Comparison of ENCODE assay signal across 8 cellular contexts in the genomic region with DNA sequence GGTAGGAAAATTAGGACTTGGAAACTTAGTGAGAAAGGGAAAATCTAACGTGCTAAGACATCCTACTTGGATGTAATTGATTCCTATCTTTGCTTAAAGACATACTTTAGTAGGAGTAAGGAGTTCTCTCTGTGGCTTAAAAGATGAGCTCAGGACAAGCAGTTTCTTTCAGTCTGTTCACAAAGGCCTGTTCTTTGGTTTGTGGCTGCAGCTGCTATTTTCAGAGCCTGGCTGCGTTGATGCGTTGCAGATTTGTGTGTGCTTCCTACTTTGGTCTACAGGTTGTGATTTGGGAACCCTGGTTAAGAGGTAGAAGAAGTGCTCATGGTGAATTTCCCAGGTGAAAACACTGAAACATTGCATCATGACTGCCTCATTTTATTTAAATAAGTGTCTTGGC. TPM values are rescaled to one million over a fixed set of nuclear protein-coding genes. Genes with fewer than 3 reads are reported as not detected.
DNase-seq lines count a peak whose midpoint lies in the region; ATAC-seq and TF ChIP-seq lines count a peak whose summit lies in the region.
"Not testable (repeated sequence)": the region's sequence is repeated elsewhere in the genome, so short reads cannot be mapped to it uniquely, and the experiment has no call there.

No MANE protein-coding gene starts in this region.

- not testable (repeated sequence) for H3K36me3 Mint-ChIP-seq in T-cell, natural killer cell

- peak overlapping the region in 9 of 11 experiments; percentile 24 to 76 (median 60); a peak in 17 of 22 replicates for H3K4me2 ChIP-seq in BLaER1 treated with 17β-estradiol and CSF1 and Interleukin-3, amounts not matched to agents 10 nM and 100 nM

- not testable (repeated sequence) for H3K4me3 ChIP-seq in BLaER1 treated with 17β-estradiol and CSF1 and Interleukin-3, amounts not matched to agents 10 nM and 100 nM

- POLR2A ChIA-PET in T-cell (lab: Charles Lee) = not testable (repeated sequence)

- H3K9me3 Mint-ChIP-seq in T-cell, natural killer cell: not testable (repeated sequence)

- H3K27ac Mint-ChIP-seq in T-cell (peak overlapping the region; percentile 63 to 64), natural killer cell (peak overlapping the region in 1 of 2 donors; percentile 40)

- H3K27me3 Mint-ChIP-seq in T-cell; natural killer cell (ENCODE audit: low read depth in 2 of 2): not testable (repeated sequence)

- peak overlapping the region in 3 of 11 experiments; percentile 3 to 25 (median 6); a peak in 3 of 22 replicates for H3K9ac ChIP-seq in BLaER1 treated with 17β-estradiol and CSF1 and Interleukin-3, amounts not matched to agents 10 nM and 100 nM

- peaks cover 11 to 17% (median 13%) of the 10 kb centered on the region in 3 donors for H3K4me1 Mint-ChIP-seq in T-cell
- H3K4me1 Mint-ChIP-seq in natural killer cell = peaks cover 14 to 18% of the 10 kb centered on the region in 2 donors

- not testable (repeated sequence) for TF ChIP-seq CTCF in natural killer cell (IDR thresholded peaks at IDR 0.05)

- DNase-seq in T-cell, natural killer cell: not testable (repeated sequence)

- not testable (repeated sequence) for H4K20me1 ChIP-seq in BLaER1 treated with 17β-estradiol and CSF1 and Interleukin-3, amounts not matched to agents 10 nM and 100 nM

- H3K27me3 ChIP-seq in BLaER1 treated with 17β-estradiol and CSF1 and Interleukin-3, amounts not matched to agents 10 nM and 100 nM = not testable (repeated sequence)

- intact Hi-C loops in natural killer cell (cut with micrococcal nuclease) = not testable (repeated sequence)

- H3K9me3 ChIP-seq in BLaER1 treated with 17β-estradiol and CSF1 and Interleukin-3, amounts not matched to agents 10 nM and 100 nM (replicated peaks in 1 of 11) = not testable (repeated sequence)

- H3K27ac ChIP-seq in BLaER1 treated with 17β-estradiol and CSF1 and Interleukin-3, amounts not matched to agents 10 nM and 100 nM = peak overlapping the region in 1 of 11 experiments; percentile 1; a peak in 2 of 22 replicates

- H3K4me3 Mint-ChIP-seq in T-cell = not testable (repeated sequence)
- peak overlapping the region; percentile 9 for H3K4me3 Mint-ChIP-seq in natural killer cell

- H3K36me3 ChIP-seq in BLaER1 treated with 17β-estradiol and CSF1 and Interleukin-3, amounts not matched to agents 10 nM and 100 nM = peaks cover 0 to 16% (median 5%) of the 10 kb centered on the region in 11 experiments; a peak in 7 of 22 replicates

- CTCF ChIA-PET in T-cell (lab: Charles Lee) = not testable (repeated sequence)

- ATAC-seq in GM18508 (IDR thresholded peaks at IDR 0.05; ENCODE audit: insufficient read depth, unreplicated experiment) (peak; percentile 31), GM19395 (IDR thresholded peaks at IDR 0.05; ENCODE audit: unreplicated experiment) (peak; percentile 69), GM21717 (IDR thresholded peaks at IDR 0.05; ENCODE audit: unreplicated experiment) (peak; percentile 38), HG02943 (IDR thresholded peaks at IDR 0.05; ENCODE audit: low read depth, unreplicated experiment) (peak; percentile 50), HG03442 (IDR thresholded peaks at IDR 0.05; ENCODE audit: unreplicated experiment) (peak; percentile 62), natural killer cell (peak in 1 of 3 donors; percentile 47)
- not testable (repeated sequence) for ATAC-seq in T-cell (replicated peaks in 1 of 4)

- H3K4me1 ChIP-seq in BLaER1 treated with 17β-estradiol and CSF1 and Interleukin-3, amounts not matched to agents 10 nM and 100 nM = peaks cover 12 to 31% (median 26%) of the 10 kb centered on the region in 10 experiments

RNA-seq across cellular contexts. Expression of a gene that starts 24.5 kb away (rescaled TPM):
- total RNA-seq in T-cell (10 to 100 TPM; 46.8 to 82.2 (median 54.7) TPM), natural killer cell (10 to 100 TPM; 63.8 to 77.2 (median 68.2) TPM)

RNA-seq across cellular contexts. Expression of a gene that starts 30.4 kb away (rescaled TPM):
- 10 to 100 TPM in 4 of 5 donors, 1 to 10 TPM in 1; 9.1 to 17.3 (median 15.3) TPM for total RNA-seq in T-cell
- 10 to 100 TPM; 10.8 to 13.5 (median 11.5) TPM for total RNA-seq in natural killer cell
